11 cellular contexts compared by ENCODE assay signal in genomic region chr14:43140453-43140852, GRCh38.
"Had no signal": no experiment of that assay in that cellular context is flagged by ENCODE, and none has a peak within 500 bp of the region (broad histone marks: within the 10 kb centered on the region; RNA-seq: fewer than 3 reads in every experiment).

No MANE protein-coding gene starts in this region.

- H3K4me2 ChIP-seq: GM23338 had no signal

- H3K4me3 ChIP-seq: GM23248, GM23338, HAP-1 had no signal

- H3K4me1 ChIP-seq: HAP-1 had no signal

- H3K27ac ChIP-seq: GM23248 had no signal

- H3K9me3 ChIP-seq: HAP-1 had no signal

- DNase-seq: GM23248, GOT3, H7, H9, HCEC 1CT, HFFc6 had no signal

- FAIRE-seq: H1, H54 had no signal

- H3K9ac ChIP-seq: GM23248 had no signal

- H3K36me3 ChIP-seq: HAP-1 had no signal

- H2AFZ ChIP-seq: GM23248 had no signal

- ATAC-seq: GM23338, HCT116 had no signal
